1 cellular context compared by ENCODE assay signal in genomic region chr20:52943185-52943841, GRCh38.
TF ChIP-seq lines count a peak whose summit lies in the region.

No MANE protein-coding gene starts in this region.

TF ChIP-seq in H1, 55 proteins besides CTCF, POLR2A, EP300 and RAD21:
- no peak for TF ChIP-seq KDM5A (IDR thresholded peaks at IDR 0.05; ENCODE audit: low read length)
- TF ChIP-seq CEBPB (IDR thresholded peaks at IDR 0.05; ENCODE audit: low read depth, low read length), result no peak
- TF ChIP-seq RBBP5 (IDR thresholded peaks at IDR 0.05; ENCODE audit: borderline replicate concordance, low read depth, low read length), result no peak
- TF ChIP-seq GABPA (IDR thresholded peaks at IDR 0.05; ENCODE audit: borderline replicate concordance, insufficient read depth, low read length), result no peak
- TF ChIP-seq ATF2 (IDR thresholded peaks at IDR 0.05; ENCODE audit: low read length), result no peak
- no peak for TF ChIP-seq SIN3A (conservative IDR thresholded peaks at IDR 0.05 in 1 of 2, IDR thresholded peaks at IDR 0.05 in 1 of 2; ENCODE audit: low read depth in 1 of 2, low read length in 2 of 2)
- no peak for TF ChIP-seq CBX5 (IDR thresholded peaks at IDR 0.05; ENCODE audit: low read depth, low read length)
- no peak for TF ChIP-seq RFX5 (IDR thresholded peaks at IDR 0.05; ENCODE audit: borderline replicate concordance, low read depth, low read length)
- TF ChIP-seq CHD2 (IDR thresholded peaks at IDR 0.05; ENCODE audit: low read length), result no peak
- TF ChIP-seq MAFK (IDR thresholded peaks at IDR 0.05; ENCODE audit: low read depth, low read length), result no peak
- no peak for TF ChIP-seq RNF2 (IDR thresholded peaks at IDR 0.05; ENCODE audit: borderline replicate concordance, low read depth, low read length, missing control alignments, poor library complexity, severe bottlenecking)
- TF ChIP-seq YY1 (IDR thresholded peaks at IDR 0.05; ENCODE audit: low read depth, low read length), result no peak
- no peak for TF ChIP-seq SP2 (IDR thresholded peaks at IDR 0.05; ENCODE audit: low read length)
- TF ChIP-seq HDAC2 (IDR thresholded peaks at IDR 0.05; ENCODE audit: borderline replicate concordance in 1 of 2, low read depth in 2 of 2, low read length in 2 of 2), result no peak
- no peak for TF ChIP-seq SRF (IDR thresholded peaks at IDR 0.05; ENCODE audit: low read depth, low read length)
- no peak for TF ChIP-seq BCL11A (IDR thresholded peaks at IDR 0.05; ENCODE audit: low read depth in 2 of 2, low read length in 2 of 2)
